ENCODE assay signal across 8 cellular contexts in the genomic region with DNA sequence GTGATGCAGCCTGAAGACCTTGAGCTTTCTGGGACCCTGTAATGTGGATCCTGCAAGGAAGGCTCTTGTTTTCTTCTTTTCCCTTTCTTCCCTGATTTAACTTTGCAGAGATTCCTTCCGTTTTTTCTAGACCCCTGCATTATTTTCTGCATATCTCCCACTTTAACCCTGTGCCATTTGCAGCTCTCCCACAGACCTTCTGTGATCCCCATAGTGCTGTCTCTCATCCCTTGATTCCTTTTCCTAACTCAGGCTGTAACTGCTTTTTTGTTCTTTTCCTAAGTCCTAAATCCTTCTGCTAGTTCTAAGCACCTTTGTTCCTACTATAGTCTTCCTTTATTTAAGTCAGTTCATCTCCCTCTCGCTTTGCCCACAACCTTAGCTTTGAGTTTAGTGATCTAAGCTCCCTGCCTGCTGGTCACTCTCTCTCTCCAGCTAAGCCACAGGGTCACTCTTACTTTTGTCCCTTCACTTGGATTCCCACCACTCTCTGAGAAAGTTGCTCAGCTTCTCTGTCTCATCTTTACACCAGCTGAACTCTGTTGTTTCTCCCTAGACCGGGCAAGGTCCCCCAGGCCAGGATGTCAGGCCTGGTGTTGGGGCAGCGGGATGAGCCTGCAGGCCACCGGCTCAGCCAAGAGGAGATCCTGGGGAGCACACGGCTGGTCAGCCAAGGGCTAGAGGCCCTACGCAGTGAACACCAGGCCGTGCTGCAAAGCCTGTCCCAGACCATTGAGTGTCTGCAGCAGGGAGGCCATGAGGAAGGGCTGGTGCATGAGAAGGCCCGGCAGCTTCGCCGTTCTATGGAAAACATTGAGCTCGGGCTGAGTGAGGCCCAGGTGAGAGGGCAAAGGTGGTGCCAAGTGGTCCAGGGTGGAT. TPM values are rescaled to one million over a fixed set of nuclear protein-coding genes. Genes with fewer than 3 reads are reported as not detected.
A peak's percentile ranks its signal among the peaks of the same experiment; 100 is the strongest.
DNase-seq lines count a peak whose midpoint lies in the region; ATAC-seq and TF ChIP-seq lines count a peak whose summit lies in the region.

No MANE protein-coding gene starts in this region.

- H3K27me3 ChIP-seq in Panc1 (ENCODE audit: control insufficient read depth, insufficient read depth, low read length) (no peaks in the 10 kb centered on the region), fibroblast of lung (ENCODE audit: control insufficient read depth, insufficient read depth, low read length) (no peaks in the 10 kb centered on the region), prostate gland (replicated peaks; ENCODE audit: insufficient read depth) (no peaks in the 10 kb centered on the region)

- peak overlapping the region; percentile 90 for H3K4me3 Mint-ChIP-seq in Calu3 (ENCODE audit: low read depth, unreplicated experiment)

- H3K27ac Mint-ChIP-seq in Calu3 (ENCODE audit: unreplicated experiment), result no peak overlapping the region

- H3K36me3 ChIP-seq in Panc1 (ENCODE audit: control insufficient read depth, insufficient read depth, low read length) (peaks cover 5% of the 10 kb centered on the region; the same call in 1 of the 2 replicates), fibroblast of lung (ENCODE audit: control insufficient read depth, insufficient read depth, low read length) (peaks cover 2% of the 10 kb centered on the region), prostate gland (peaks cover 4 to 6% of the 10 kb centered on the region in 2 donors)

- H4K20me1 ChIP-seq in fibroblast of lung (ENCODE audit: control insufficient read depth, extremely low read depth, insufficient read depth, low read length), result no peaks in the 10 kb centered on the region

- no peak overlapping the region for H3K4me3 ChIP-seq in Panc1 (ENCODE audit: low read depth in 2 of 2, low read length in 2 of 2)
- peak overlapping the region in 1 of 4 experiments; percentile 91 for H3K4me3 ChIP-seq in fibroblast of lung (replicated peaks in 1 of 4; ENCODE audit: control extremely low read depth in 1 of 4, insufficient read depth in 1 of 4, low read depth in 3 of 4, low read length in 4 of 4)
- peak overlapping the region in 1 of 2 donors; percentile 91 for H3K4me3 ChIP-seq in prostate gland

- peak overlapping the region; percentile 61 for H3K4me2 ChIP-seq in fibroblast of lung (ENCODE audit: extremely low read depth, insufficient read depth, low read length)

- H3K27ac ChIP-seq in Panc1 (ENCODE audit: low read length), result peak overlapping the region; percentile 87; the same call in 1 of the 2 replicates
- H3K27ac ChIP-seq in fibroblast of lung (ENCODE audit: insufficient read depth, low read length), result no peak overlapping the region
- H3K27ac ChIP-seq in prostate gland, result peak overlapping the region; percentile 92

- no peak overlapping the region for H3K9ac ChIP-seq in fibroblast of lung (ENCODE audit: insufficient read depth, low read length)

- POLR2A ChIA-PET in Panc1 (lab: Charles Lee), result no interaction called here

- no peaks in the 10 kb centered on the region for H3K27me3 Mint-ChIP-seq in Calu3 (ENCODE audit: unreplicated experiment)

- intact Hi-C loops in Calu3 (cut with micrococcal nuclease; ENCODE audit: unreplicated experiment), result no loop called here
- intact Hi-C loops in Panc1 (cut with micrococcal nuclease; ENCODE audit: unreplicated experiment), result no loop called here
- intact Hi-C loops in prostate gland (cut with DNase I), result loop anchor here (10.0 kb wide), 1 partner anchor 46 kb away; a partner anchor contains a TSS

- ATAC-seq in Panc1 (no peak), HG03460 (IDR thresholded peaks at IDR 0.05; ENCODE audit: unreplicated experiment) (no peak), GM21619 (IDR thresholded peaks at IDR 0.05; ENCODE audit: unreplicated experiment) (no peak)

- H3K4me1 ChIP-seq in Panc1 (ENCODE audit: control insufficient read depth, insufficient read depth, low read length) (peaks cover 11% of the 10 kb centered on the region), fibroblast of lung (ENCODE audit: control insufficient read depth, extremely low read depth, insufficient read depth, low read length) (peaks cover 10% of the 10 kb centered on the region), prostate gland (replicated peaks) (peaks cover 16% of the 10 kb centered on the region)

- 79% methylated on average over 12 of the region's 12 CpGs for WGBS in prostate gland

- DNase-seq in Calu3, result no peak
- DNase-seq in Panc1 (ENCODE audit: low read depth, low spot score), result no peak
- no peak for DNase-seq in fibroblast of lung (ENCODE audit: low read depth in 2 of 2)
- DNase-seq in prostate gland (ENCODE audit: low spot score), result no peak
- no peak for DNase-seq in stimulated activated CD4-positive, alpha-beta T cell treated with anti-CD3 and anti-CD28 coated beads, Interleukin-4, amount 100 ng/mL, for 24 hours
- no peak for DNase-seq in EL

- CTCF ChIA-PET in Calu3 (lab: Charles Lee), result interaction anchor here (1.1 to 2.7 kb wide), 5 partner anchors 11 to 121 kb away, joined by 3 to 20 read pairs (median 6); a partner anchor contains a TSS
- CTCF ChIA-PET in Panc1 (lab: Charles Lee), result interaction anchor here (0.5 kb wide), 1 partner anchor 119 kb away, joined by 7 read pairs; no protein-coding TSS in a partner anchor

- BruUV-seq in Calu3 (replicated peaks; lab: Mats Ljungman, UMichigan), result no TSS peak
- no TSS peak for BruUV-seq in Panc1 (replicated peaks; lab: Mats Ljungman, UMichigan)

- H3K4me1 Mint-ChIP-seq in Calu3 (ENCODE audit: low read depth, unreplicated experiment), result peaks cover 27% of the 10 kb centered on the region

- H3K9me3 Mint-ChIP-seq in Calu3 (ENCODE audit: low read depth, unreplicated experiment), result no peaks in the 10 kb centered on the region

- peaks cover 14% of the 10 kb centered on the region for H3K79me2 ChIP-seq in fibroblast of lung (ENCODE audit: control insufficient read depth, insufficient read depth, low read length)

- H3K36me3 Mint-ChIP-seq in Calu3 (ENCODE audit: insufficient read depth, unreplicated experiment), result peaks cover 48% of the 10 kb centered on the region

- no peak overlapping the region for H2AFZ ChIP-seq in fibroblast of lung (ENCODE audit: low read length)

- no peak for TF ChIP-seq POLR2A in prostate gland (IDR thresholded peaks at IDR 0.05)

- H3K9me3 ChIP-seq in Panc1 (ENCODE audit: control insufficient read depth, insufficient read depth, low read depth, low read length) (no peaks in the 10 kb centered on the region), fibroblast of lung (ENCODE audit: control insufficient read depth, insufficient read depth, low read depth, low read length) (no peaks in the 10 kb centered on the region), prostate gland (no peaks in the 10 kb centered on the region)

- in situ Hi-C loops in Panc1 (cut with HindIII; ENCODE audit: low pct_unique_long_range_greater_than_20kb, low sequenced_read_pairs), result no loop called here

- TF ChIP-seq CTCF in Calu3 (IDR thresholded peaks at IDR 0.05; ENCODE audit: unreplicated experiment), result no peak
- TF ChIP-seq CTCF in Panc1 (IDR thresholded peaks at IDR 0.05), result no peak
- TF ChIP-seq CTCF in fibroblast of lung (conservative IDR thresholded peaks at IDR 0.05 in 1 of 2, IDR thresholded peaks at IDR 0.05 in 1 of 2; ENCODE audit: low read depth in 1 of 2, low read length in 2 of 2), result no peak
- TF ChIP-seq CTCF in prostate gland (IDR thresholded peaks at IDR 0.05), result no peak

RNA-seq across cellular contexts. Expression of a gene that starts 1.6 kb away (rescaled TPM):
- 42.1 and 50.7 TPM in 2 replicates for total RNA-seq in Calu3 (2022)
- 22.6 TPM for total RNA-seq in Panc1 (2021; ENCODE audit: unreplicated experiment)
- 21.8 TPM for polyA plus RNA-seq in Panc1 (2012; ENCODE audit: insufficient read length)
- 19.0 and 22.5 TPM in 2 replicates for total RNA-seq in fibroblast of lung
- polyA plus RNA-seq in fibroblast of lung, result 5.7 and 7.2 TPM in 2 replicates
- 6.3 and 7.3 TPM in 2 replicates for polyA plus RNA-seq in fibroblast of lung (2012)
- polyA minus RNA-seq in fibroblast of lung (ENCODE audit: low replicate concordance), result 16.2 and 33.9 TPM in 2 replicates
- 10 to 100 TPM; 27.3 to 41.2 TPM for total RNA-seq in prostate gland

RNA-seq across cellular contexts. Expression of a gene that starts 1.8 kb away (rescaled TPM):
- total RNA-seq in Calu3 (2022) (125 and 135 TPM in 2 replicates), Panc1 (2021; ENCODE audit: unreplicated experiment) (65.6 TPM), fibroblast of lung (13.9 and 18.2 TPM in 2 replicates), prostate gland (10 to 100 TPM; 19.1 to 52.3 TPM)
- 99.3 TPM for polyA plus RNA-seq in Panc1 (2012; ENCODE audit: insufficient read length)
- 20.3 and 23.1 TPM in 2 replicates for polyA plus RNA-seq in fibroblast of lung
- 49.9 and 65.2 TPM in 2 replicates for polyA plus RNA-seq in fibroblast of lung (2012)
- 7.3 and 30.4 TPM in 2 replicates for polyA minus RNA-seq in fibroblast of lung (ENCODE audit: low replicate concordance)

RNA-seq across cellular contexts. Expression of a gene that starts 7.3 kb away (rescaled TPM):
- 25.5 and 25.9 TPM in 2 replicates for total RNA-seq in Calu3 (2022)
- total RNA-seq in Panc1 (2021; ENCODE audit: unreplicated experiment), result 32.1 TPM
- 30.5 TPM for polyA plus RNA-seq in Panc1 (2012; ENCODE audit: insufficient read length)
- 30.3 and 60.3 TPM in 2 replicates for total RNA-seq in fibroblast of lung
- 19.7 and 21.4 TPM in 2 replicates for polyA plus RNA-seq in fibroblast of lung
- 25.5 and 28.5 TPM in 2 replicates for polyA plus RNA-seq in fibroblast of lung (2012)
- 88.4 and 136 TPM in 2 replicates for polyA minus RNA-seq in fibroblast of lung (ENCODE audit: low replicate concordance)
- total RNA-seq in prostate gland, result 10 to 100 TPM; 18.6 to 30.4 TPM

RNA-seq across cellular contexts. Expression of a gene that starts 15.1 kb away (rescaled TPM):
- 49.7 and 66.0 TPM in 2 replicates for total RNA-seq in Calu3 (2022)
- 240 TPM for total RNA-seq in Panc1 (2021; ENCODE audit: unreplicated experiment)
- polyA plus RNA-seq in Panc1 (2012; ENCODE audit: insufficient read length), result 281 TPM
- total RNA-seq in fibroblast of lung, result 145 and 159 TPM in 2 replicates
- 51.9 and 149 TPM in 2 replicates for polyA plus RNA-seq in fibroblast of lung
- 56.7 and 156 TPM in 2 replicates for polyA plus RNA-seq in fibroblast of lung (2012)
- 103 and 333 TPM in 2 replicates for polyA minus RNA-seq in fibroblast of lung (ENCODE audit: low replicate concordance)
- 10 to 100 TPM; 83.3 to 85.2 TPM for total RNA-seq in prostate gland

RNA-seq across cellular contexts. Expression of a gene that starts 39.6 kb away (rescaled TPM):
- total RNA-seq in Calu3 (2022) (94.9 and 101 TPM in 2 replicates), Panc1 (2021; ENCODE audit: unreplicated experiment) (106 TPM), fibroblast of lung (72.4 and 73.0 TPM in 2 replicates), prostate gland (10 to 100 TPM; 45.1 to 50.8 TPM)
- polyA plus RNA-seq in Panc1 (2012; ENCODE audit: insufficient read length), result 80.3 TPM
- 88.0 and 110 TPM in 2 replicates for polyA plus RNA-seq in fibroblast of lung
- polyA plus RNA-seq in fibroblast of lung (2012), result 86.4 and 113 TPM in 2 replicates
- 20.4 and 32.4 TPM in 2 replicates for polyA minus RNA-seq in fibroblast of lung (ENCODE audit: low replicate concordance)
